In genomic region chr15:63277893-63278505, GRCh38 we compare ENCODE assay signal across 8 cellular contexts. TPM values are rescaled to one million over a fixed set of nuclear protein-coding genes. Genes with fewer than 3 reads are reported as not detected.
DNase-seq lines count a peak whose midpoint lies in the region; FAIRE-seq and TF ChIP-seq lines count a peak whose summit lies in the region.

No MANE protein-coding gene starts in this region.

- FAIRE-seq in D721Med (lab: Jason Lieb, UNC), result no peak

- H3K4me1 ChIP-seq in uterus, result no peaks in the 10 kb centered on the region

- BruUV-seq in Calu3 (replicated peaks; lab: Mats Ljungman, UMichigan), result no TSS peak

- no peak for TF ChIP-seq POLR2A in uterus (IDR thresholded peaks at IDR 0.05)

- CTCF ChIA-PET in Calu3 (lab: Charles Lee), result interaction anchor here (0.6 to 1.6 kb wide), 3 partner anchors 11 to 112 kb away, joined by 3 to 7 read pairs (median 4); no protein-coding TSS in a partner anchor

- peak overlapping the region; percentile 22 for H3K27ac Mint-ChIP-seq in Calu3 (ENCODE audit: unreplicated experiment)
- peak overlapping the region; percentile 55 to 97 (median 63) for H3K27ac Mint-ChIP-seq in IgD-negative memory B cell
- H3K27ac Mint-ChIP-seq in chondrocyte (ENCODE audit: unreplicated experiment), result peak overlapping the region; percentile 68
- H3K27ac Mint-ChIP-seq in mesothelial cell of epicardium, result peak overlapping the region; percentile 67

- H3K4me1 Mint-ChIP-seq in Calu3 (ENCODE audit: low read depth, unreplicated experiment) (no peaks in the 10 kb centered on the region), IgD-negative memory B cell (peaks cover 14 to 30% (median 17%) of the 10 kb centered on the region in 3 donors), chondrocyte (ENCODE audit: low read depth) (peaks cover 29% of the 10 kb centered on the region), mesothelial cell of epicardium (peaks cover 14% of the 10 kb centered on the region)

- H3K4me3 ChIP-seq in uterus, result peak overlapping the region; percentile 90 to 97

- H3K27me3 ChIP-seq in uterus, result no peaks in the 10 kb centered on the region

- DNase-seq in Calu3 (no peak), chondrocyte (ENCODE audit: low spot score) (no peak), mesothelial cell of epicardium (ENCODE audit: low spot score in 2 of 2, unreplicated experiment in 2 of 2) (no peak), uterus (peak; percentile 21 to 43), NCI-H2196 treated with DMSO at 0.1 percent for 48 hours (lab: John Stamatoyannopoulos, UW; ENCODE audit: unreplicated experiment) (no peak), D721Med (ENCODE audit: insufficient read length, low spot score) (no peak), SK-N-DZ (ENCODE audit: low spot score) (no peak)

- H3K9me3 ChIP-seq in uterus, result no peaks in the 10 kb centered on the region

- H3K36me3 ChIP-seq in uterus, result no peaks in the 10 kb centered on the region

- H3K27ac ChIP-seq in uterus, result peak overlapping the region; percentile 91 to 97

- intact Hi-C loops in Calu3 (cut with micrococcal nuclease; ENCODE audit: unreplicated experiment) (loop anchor here (5.0 kb wide), 2 partner anchors 76 to 111 kb away; no protein-coding TSS in a partner anchor), uterus (cut with DNase I; ENCODE audit: low total_unique reads) (no loop called here)

- H3K4me3 Mint-ChIP-seq in Calu3 (ENCODE audit: low read depth, unreplicated experiment), result peak overlapping the region; percentile 76
- H3K4me3 Mint-ChIP-seq in IgD-negative memory B cell, result peak overlapping the region; percentile 81 to 95 (median 88)
- H3K4me3 Mint-ChIP-seq in chondrocyte (ENCODE audit: unreplicated experiment), result peak overlapping the region; percentile 76
- H3K4me3 Mint-ChIP-seq in mesothelial cell of epicardium, result peak overlapping the region; percentile 73

- no peaks in the 10 kb centered on the region for H3K27me3 Mint-ChIP-seq in Calu3 (ENCODE audit: unreplicated experiment)
- no peaks in the 10 kb centered on the region for H3K27me3 Mint-ChIP-seq in IgD-negative memory B cell
- no peaks in the 10 kb centered on the region for H3K27me3 Mint-ChIP-seq in chondrocyte (ENCODE audit: low read depth)
- H3K27me3 Mint-ChIP-seq in mesothelial cell of epicardium (ENCODE audit: low read depth), result no peaks in the 10 kb centered on the region

- H3K36me3 Mint-ChIP-seq in Calu3 (ENCODE audit: insufficient read depth, unreplicated experiment), result peaks cover 20% of the 10 kb centered on the region
- no peaks in the 10 kb centered on the region for H3K36me3 Mint-ChIP-seq in IgD-negative memory B cell
- H3K36me3 Mint-ChIP-seq in chondrocyte (ENCODE audit: low read depth), result peaks cover 2% of the 10 kb centered on the region
- H3K36me3 Mint-ChIP-seq in mesothelial cell of epicardium, result peaks cover 5% of the 10 kb centered on the region

- H3K9me3 Mint-ChIP-seq in Calu3 (ENCODE audit: low read depth, unreplicated experiment) (no peaks in the 10 kb centered on the region), IgD-negative memory B cell (no peaks in the 10 kb centered on the region), chondrocyte (ENCODE audit: low read depth) (no peaks in the 10 kb centered on the region), mesothelial cell of epicardium (no peaks in the 10 kb centered on the region)

- TF ChIP-seq CTCF in Calu3 (IDR thresholded peaks at IDR 0.05; ENCODE audit: unreplicated experiment) (no peak), chondrocyte (IDR thresholded peaks at IDR 0.05) (no peak), mesothelial cell of epicardium (IDR thresholded peaks at IDR 0.05; ENCODE audit: unreplicated experiment) (no peak), uterus (IDR thresholded peaks at IDR 0.05) (no peak), D721Med (IDR thresholded peaks at IDR 0.05; ENCODE audit: insufficient read depth, missing control alignments) (no peak)

RNA-seq across cellular contexts. Expression of gene APH1B, which starts 0.6 kb away (rescaled TPM):
- total RNA-seq in Calu3 (2022) (11.4 and 11.6 TPM in 2 replicates), chondrocyte (12.0 to 20.1 TPM (median 17.4 TPM) in 3 replicates), mesothelial cell of epicardium (19.7 to 22.0 TPM (median 21.9 TPM) in 3 replicates), uterus (10 to 100 TPM; 20.0 to 35.9 (median 27.2) TPM)
- polyA plus RNA-seq in IgD-negative memory B cell, result 18.5 TPM
- 8.8 and 10.9 TPM in 2 replicates for polyA plus RNA-seq in SK-N-DZ (2014; cell fraction: cytosol; rRNA removed)
- polyA plus RNA-seq in SK-N-DZ (2014; cell fraction: nucleus; rRNA removed), result 5.6 and 6.1 TPM in 2 replicates

Comparison
In these comparisons a context has a peak if more than half of its experiments do, and no peak if none do; other contexts are left out.
1. DNase-seq: peak in uterus (2 of 2); none in Calu3 (single experiment), chondrocyte (single experiment), mesothelial cell of epicardium (0 of 2), NCI-H2196 treated with DMSO at 0.1 percent for 48 hours (single experiment), D721Med (single experiment) and SK-N-DZ (single experiment).
2. Peak in every context shown above with its lines, with median percentiles within 50 percentile points of each other: H3K27ac Mint-ChIP-seq and H3K4me3 Mint-ChIP-seq.